ENCODE assay signal across 17 cellular contexts in genomic region chr18:42351455-42351854, GRCh38.
DNase-seq lines count a peak whose midpoint lies in the region; ATAC-seq and TF ChIP-seq lines count a peak whose summit lies in the region.
"Had no signal": no experiment of that assay in that cellular context is flagged by ENCODE, and none has a peak within 500 bp of the region (broad histone marks: within the 10 kb centered on the region; RNA-seq: fewer than 3 reads in every experiment).

No MANE protein-coding gene starts in this region.

- no peak overlapping the region for H2AFZ ChIP-seq in neural progenitor cell (replicated peaks)

- no peak overlapping the region for H3K4me2 ChIP-seq in neural progenitor cell
- H3K4me2 ChIP-seq: BLaER1 had no signal

- H3K79me2 ChIP-seq in neural progenitor cell (ENCODE audit: low read depth), result no peaks in the 10 kb centered on the region

- no peak overlapping the region for H3K27ac Mint-ChIP-seq in neural progenitor cell
- no peak overlapping the region for H3K27ac Mint-ChIP-seq in activated naive CD4-positive, alpha-beta T cell treated with anti-CD3 and anti-CD28 coated beads, Interleukin-2, amount 50 U/mL, for 72 hours
- H3K27ac Mint-ChIP-seq: CD14-positive monocyte; CD4-positive, alpha-beta memory T cell; H9 had no signal

- TF ChIP-seq CTCF in breast epithelium (IDR thresholded peaks at IDR 0.05) (no peak), neural progenitor cell (IDR thresholded peaks at IDR 0.05) (no peak)

- ATAC-seq in activated naive CD4-positive, alpha-beta T cell treated with anti-CD3 and anti-CD28 coated beads, Interleukin-2, amount 50 U/mL, for 72 hours, result no peak
- no peak for ATAC-seq in HG03439 (IDR thresholded peaks at IDR 0.05; ENCODE audit: unreplicated experiment)

- H3K36me3 ChIP-seq in breast epithelium, result no peaks in the 10 kb centered on the region
- no peaks in the 10 kb centered on the region for H3K36me3 ChIP-seq in neural progenitor cell
- H3K36me3 ChIP-seq: BLaER1 had no signal

- no peaks in the 10 kb centered on the region for H3K9me3 Mint-ChIP-seq in neural progenitor cell
- H3K9me3 Mint-ChIP-seq in activated naive CD4-positive, alpha-beta T cell treated with anti-CD3 and anti-CD28 coated beads, Interleukin-2, amount 50 U/mL, for 72 hours, result no peaks in the 10 kb centered on the region
- H3K9me3 Mint-ChIP-seq: H9 had no signal

- no peak for TF ChIP-seq POLR2A in breast epithelium (IDR thresholded peaks at IDR 0.05)

- no peaks in the 10 kb centered on the region for H3K4me1 ChIP-seq in breast epithelium
- H3K4me1 ChIP-seq in neural progenitor cell, result no peaks in the 10 kb centered on the region
- H3K4me1 ChIP-seq: BLaER1 had no signal

- no peaks in the 10 kb centered on the region for H3F3A ChIP-seq in neural progenitor cell (ENCODE audit: low read depth)

- no peaks in the 10 kb centered on the region for H3K36me3 Mint-ChIP-seq in neural progenitor cell
- H3K36me3 Mint-ChIP-seq in activated naive CD4-positive, alpha-beta T cell treated with anti-CD3 and anti-CD28 coated beads, Interleukin-2, amount 50 U/mL, for 72 hours, result no peaks in the 10 kb centered on the region
- H3K36me3 Mint-ChIP-seq: CD14-positive monocyte; CD4-positive, alpha-beta memory T cell had no signal

- H3K27me3 ChIP-seq in breast epithelium (no peaks in the 10 kb centered on the region), neural progenitor cell (no peaks in the 10 kb centered on the region)
- H3K27me3 ChIP-seq: BLaER1 had no signal

- H3K27ac ChIP-seq in breast epithelium (no peak overlapping the region), neural progenitor cell (no peak overlapping the region)
- H3K27ac ChIP-seq: BLaER1, HL-60 had no signal

- no peak for TF ChIP-seq EP300 in Ishikawa (IDR thresholded peaks at IDR 0.05; ENCODE audit: borderline replicate concordance)

- no peaks in the 10 kb centered on the region for H4K20me1 ChIP-seq in neural progenitor cell (ENCODE audit: low read depth)
- H4K20me1 ChIP-seq: BLaER1 had no signal

- TF ChIP-seq RAD21 in Ishikawa (IDR thresholded peaks at IDR 0.05; ENCODE audit: low read depth), result no peak

- in situ Hi-C loops in T47D (cut with HindIII; ENCODE audit: low pct_unique_long_range_greater_than_20kb, low sequenced_read_pairs), result no loop called here

- intact Hi-C loops in breast epithelium (cut with DNase I; ENCODE audit: low total_unique reads), result no loop called here

- H3K9ac ChIP-seq in neural progenitor cell, result no peak overlapping the region
- H3K9ac ChIP-seq: BLaER1 had no signal

- H3K27me3 Mint-ChIP-seq in neural progenitor cell (ENCODE audit: insufficient read depth, low read depth), result no peaks in the 10 kb centered on the region
- H3K27me3 Mint-ChIP-seq: CD4-positive, alpha-beta memory T cell had no signal

- H3K9me3 ChIP-seq in breast epithelium (no peaks in the 10 kb centered on the region), neural progenitor cell (ENCODE audit: low read depth) (no peaks in the 10 kb centered on the region)
- H3K9me3 ChIP-seq: BLaER1 had no signal

- no peak overlapping the region for H3K4me3 Mint-ChIP-seq in neural progenitor cell
- H3K4me3 Mint-ChIP-seq: CD14-positive monocyte; CD4-positive, alpha-beta memory T cell; H9 had no signal

- H3K4me1 Mint-ChIP-seq in neural progenitor cell, result no peaks in the 10 kb centered on the region
- H3K4me1 Mint-ChIP-seq: CD14-positive monocyte; CD4-positive, alpha-beta memory T cell; H9 had no signal

- DNase-seq in T47D (ENCODE audit: low read depth in 1 of 2, low spot score in 1 of 2) (peak; percentile 5 to 23), breast epithelium (ENCODE audit: low spot score in 2 of 2) (no peak), iPS-NIHi11 (ENCODE audit: low spot score) (peak; percentile 16), neural progenitor cell (ENCODE audit: low spot score) (peak; percentile 14), NCI-H510A treated with DMSO at 0.1 percent for 48 hours (lab: John Stamatoyannopoulos, UW) (no peak)
- no peak for DNase-seq in activated naive CD4-positive, alpha-beta T cell treated with anti-CD3 and anti-CD28 coated beads, Interleukin-2, amount 50 U/mL, for 72 hours (ENCODE audit: low spot score in 2 of 2)
- DNase-seq: 8988T; CD4-positive, alpha-beta memory T cell; DMS79 treated with DMSO at 0.1 percent for 48 hours; GF-D8; H9; IMR-90 had no signal

- H3K4me3 ChIP-seq in breast epithelium (no peak overlapping the region), neural progenitor cell (no peak overlapping the region)
- H3K4me3 ChIP-seq: BLaER1 had no signal

TF ChIP-seq in Ishikawa, 13 proteins besides CTCF, POLR2A, EP300 and RAD21:
- TF ChIP-seq CEBPB (IDR thresholded peaks at IDR 0.05) (no peak), TEAD4 (IDR thresholded peaks at IDR 0.05) (no peak), USF1 (IDR thresholded peaks at IDR 0.05) (no peak), TCF12 (IDR thresholded peaks at IDR 0.05; ENCODE audit: low read depth) (no peak), CREB1 (IDR thresholded peaks at IDR 0.05; ENCODE audit: low read depth) (no peak), TAF1 (IDR thresholded peaks at IDR 0.05; ENCODE audit: low read depth) (no peak), ZBTB7A (IDR thresholded peaks at IDR 0.05; ENCODE audit: low read depth) (no peak), REST (IDR thresholded peaks at IDR 0.05; ENCODE audit: low read depth) (peak; percentile 80)

Comparison
In these comparisons a context has a peak if more than half of its experiments do, and no peak if none do; other contexts are left out.
1. DNase-seq: peak in T47D (2 of 2), iPS-NIHi11 (single experiment) and neural progenitor cell (single experiment); none in breast epithelium (0 of 2), NCI-H510A treated with DMSO at 0.1 percent for 48 hours (single experiment) and activated naive CD4-positive, alpha-beta T cell treated with anti-CD3 and anti-CD28 coated beads, Interleukin-2, amount 50 U/mL, for 72 hours (0 of 2).